In genomic region chr1:213970193-213970592, GRCh38 we compare ENCODE assay signal across 23 cellular contexts. TPM values are rescaled to one million over a fixed set of nuclear protein-coding genes. Genes with fewer than 3 reads are reported as not detected.
"Had no signal": no experiment of that assay in that cellular context is flagged by ENCODE, and none has a peak within 500 bp of the region (broad histone marks: within the 10 kb centered on the region; RNA-seq: fewer than 3 reads in every experiment).

No MANE protein-coding gene starts in this region.

- H3K9ac ChIP-seq: neural progenitor cell had no signal

- H3K4me3 Mint-ChIP-seq: endodermal cell; natural killer cell treated with Interleukin-12 subunit alpha and Interleukin-12 subunit beta and Interleukin-15 and Interleukin-18, amount 100 ng/mL, for 72 hours; neural progenitor cell; stimulated activated effector memory CD8-positive, alpha-beta T cell treated with anti-CD3 and anti-CD28 coated beads, Interleukin-12 subunit alpha, Interleukin-12 subunit beta, amount 100 ng/mL, for 72 hours; type B pancreatic cell had no signal

- DNase-seq: effector CD4-positive, alpha-beta T cell; endodermal cell; foreskin melanocyte; heart left ventricle; hippocampal formation; kidney glomerular epithelial cell; mammary epithelial cell; mucosa of descending colon; nucleus accumbens; ovary; right cardiac atrium; stimulated activated CD4-positive, alpha-beta T cell treated with anti-CD3 and anti-CD28 coated beads, Interleukin-4, amount 100 ng/mL, for 1 hour; stimulated activated CD8-positive, alpha-beta memory T cell treated with anti-CD3 and anti-CD28 coated beads, Interleukin-4, amount 100 ng/mL, for 48 hours; stimulated activated naive CD8-positive, alpha-beta T cell treated with anti-CD3 and anti-CD28 coated beads, Interleukin-15, Interleukin-2, amounts not matched to agents 100 U/mL and 50 U/mL, for 24 hours; thyroid gland had no signal

- H3K4me3 ChIP-seq: coronary artery, heart left ventricle, mucosa of descending colon, neural progenitor cell, ovary, smooth muscle cell, suprapubic skin, thyroid gland had no signal

- H3K4me2 ChIP-seq: neural progenitor cell, smooth muscle cell had no signal

- H3K27ac ChIP-seq: coronary artery, heart left ventricle, neural progenitor cell, ovary, suprapubic skin, thyroid gland had no signal

- H3K9me3 ChIP-seq: heart left ventricle, mucosa of descending colon, ovary, suprapubic skin, thyroid gland had no signal

- H3K4me1 Mint-ChIP-seq: endodermal cell; stimulated activated effector memory CD8-positive, alpha-beta T cell treated with anti-CD3 and anti-CD28 coated beads, Interleukin-12 subunit alpha, Interleukin-12 subunit beta, amount 100 ng/mL, for 72 hours had no signal

- H3K36me3 ChIP-seq: heart left ventricle, neural progenitor cell, ovary, suprapubic skin, thyroid gland had no signal

- H2AFZ ChIP-seq: neural progenitor cell had no signal

- H3K27me3 ChIP-seq: neural progenitor cell, ovary, thyroid gland had no signal

- H3K36me3 Mint-ChIP-seq: natural killer cell treated with Interleukin-12 subunit alpha and Interleukin-12 subunit beta and Interleukin-15 and Interleukin-18, amount 100 ng/mL, for 72 hours; neural progenitor cell; stimulated activated effector memory CD8-positive, alpha-beta T cell treated with anti-CD3 and anti-CD28 coated beads, Interleukin-12 subunit alpha, Interleukin-12 subunit beta, amount 100 ng/mL, for 72 hours; type B pancreatic cell had no signal

- H3K27ac Mint-ChIP-seq: endodermal cell; natural killer cell treated with Interleukin-12 subunit alpha and Interleukin-12 subunit beta and Interleukin-15 and Interleukin-18, amount 100 ng/mL, for 72 hours; neural progenitor cell; stimulated activated effector memory CD8-positive, alpha-beta T cell treated with anti-CD3 and anti-CD28 coated beads, Interleukin-12 subunit alpha, Interleukin-12 subunit beta, amount 100 ng/mL, for 72 hours; type B pancreatic cell had no signal

- ATAC-seq: heart left ventricle; left lobe of liver; mucosa of descending colon; natural killer cell treated with Interleukin-12 subunit alpha and Interleukin-12 subunit beta and Interleukin-15 and Interleukin-18, amount 100 ng/mL, for 72 hours; right cardiac atrium; stimulated activated effector memory CD8-positive, alpha-beta T cell treated with anti-CD3 and anti-CD28 coated beads, Interleukin-12 subunit alpha, Interleukin-12 subunit beta, amount 100 ng/mL, for 72 hours; stimulated activated naive CD8-positive, alpha-beta T cell treated with anti-CD3 and anti-CD28 coated beads, Interleukin-15, Interleukin-2, amounts not matched to agents 100 U/mL and 50 U/mL, for 24 hours had no signal

- H3K4me1 ChIP-seq: heart left ventricle, suprapubic skin, thyroid gland had no signal

- H3K9me3 Mint-ChIP-seq: endodermal cell, neural progenitor cell, type B pancreatic cell had no signal

RNA-seq across cellular contexts. Expression of gene PROX1, which starts 17.6 kb away (rescaled TPM):
- total RNA-seq: natural killer cell treated with Interleukin-12 subunit alpha and Interleukin-12 subunit beta and Interleukin-15 and Interleukin-18, amount 100 ng/mL, for 72 hours had no signal
